ENCODE assay signal across 8 cellular contexts in genomic region chr2:173571021-173571821, GRCh38.
A peak's percentile ranks its signal among the peaks of the same experiment; 100 is the strongest.
DNase-seq lines count a peak whose midpoint lies in the region; ATAC-seq and TF ChIP-seq lines count a peak whose summit lies in the region.

No MANE protein-coding gene starts in this region.

- H3K27ac ChIP-seq in iPS-18a (ENCODE audit: low read length): no peak overlapping the region
- no peak overlapping the region for H3K27ac ChIP-seq in vagina

- TF ChIP-seq CTCF in vagina (IDR thresholded peaks at IDR 0.05): peak in 2 of 3 experiments; percentile 21 to 37

- H3K36me3 ChIP-seq in iPS-18a (ENCODE audit: control insufficient read depth, low read depth, low read length) (no peaks in the 10 kb centered on the region), vagina (no peaks in the 10 kb centered on the region)

- intact Hi-C loops in vagina (cut with DNase I): no loop called here

- H3K9me3 ChIP-seq in iPS-18a (ENCODE audit: control insufficient read depth, low read depth, low read length) (no peaks in the 10 kb centered on the region), vagina (no peaks in the 10 kb centered on the region)

- H3K4me1 ChIP-seq in iPS-18a (ENCODE audit: control insufficient read depth, low read depth, low read length) (peaks cover 23% of the 10 kb centered on the region), vagina (no peaks in the 10 kb centered on the region)

- H3K4me3 ChIP-seq in iPS-18a (ENCODE audit: low read length) (peak overlapping the region; percentile 28), vagina (peak overlapping the region in 1 of 2 donors; percentile 10)

- H3K9ac ChIP-seq in iPS-18a (ENCODE audit: low read length): no peak overlapping the region

- peak; percentile 4 for DNase-seq in DMS114 treated with DMSO at 0.1 percent for 48 hours (lab: John Stamatoyannopoulos, UW; ENCODE audit: unreplicated experiment)
- peak; percentile 45 for DNase-seq in LoVo (ENCODE audit: low spot score)
- DNase-seq in SK-N-DZ (ENCODE audit: low spot score): peak; percentile 14
- DNase-seq in vagina (ENCODE audit: extremely low spot score in 2 of 2): no peak

- no peaks in the 10 kb centered on the region for H3K27me3 ChIP-seq in iPS-18a (ENCODE audit: control insufficient read depth, insufficient read depth, low read length)
- H3K27me3 ChIP-seq in vagina: no peaks in the 10 kb centered on the region

- TF ChIP-seq POLR2A in vagina (IDR thresholded peaks at IDR 0.05): no peak

- ATAC-seq in GM21717 (IDR thresholded peaks at IDR 0.05; ENCODE audit: unreplicated experiment): no peak
- no peak for ATAC-seq in GM19397 (IDR thresholded peaks at IDR 0.05; ENCODE audit: unreplicated experiment)
- no peak for ATAC-seq in HG03439 (IDR thresholded peaks at IDR 0.05; ENCODE audit: unreplicated experiment)

Comparison
In these comparisons a context has a peak if more than half of its experiments do, and no peak if none do; other contexts are left out.
1. DNase-seq: peak in DMS114 treated with DMSO at 0.1 percent for 48 hours (single experiment), LoVo (single experiment) and SK-N-DZ (single experiment); none in vagina (0 of 2).